Comparison of ENCODE assay signal across 13 cellular contexts in genomic region chr19:41064974-41065569, GRCh38. TPM values are rescaled to one million over a fixed set of nuclear protein-coding genes. Genes with fewer than 3 reads are reported as not detected.
DNase-seq lines count a peak whose midpoint lies in the region; ATAC-seq, FAIRE-seq and TF ChIP-seq lines count a peak whose summit lies in the region.
"Had no signal": no experiment of that assay in that cellular context is flagged by ENCODE, and none has a peak within 500 bp of the region (broad histone marks: within the 10 kb centered on the region; RNA-seq: fewer than 3 reads in every experiment).

No MANE protein-coding gene starts in this region.

- TF ChIP-seq POLR2A in heart left ventricle (IDR thresholded peaks at IDR 0.05) (no peak), tibial nerve (IDR thresholded peaks at IDR 0.05) (no peak)

- 59 to 63% (median 61%) methylated on average over 7 of the region's 7 CpGs for WGBS in heart left ventricle, 4 donors
- 56 to 62% methylated on average over 7 of the region's 7 CpGs for WGBS in tibial nerve, 2 donors

- ATAC-seq in heart left ventricle (no peak), SK-N-SH treated with all-trans-retinoic acid at 6 μM for 48 hours (peak; percentile 98)
- ATAC-seq: stimulated activated naive CD8-positive, alpha-beta T cell treated with anti-CD3 and anti-CD28 coated beads, Interleukin-15, Interleukin-2, amounts not matched to agents 100 U/mL and 50 U/mL, for 24 hours had no signal

- intact Hi-C loops in heart left ventricle (cut with DNase I): no loop called here

- H3K4me1 ChIP-seq in cardiac muscle cell (ENCODE audit: low read depth) (no peaks in the 10 kb centered on the region), heart left ventricle (no peaks in the 10 kb centered on the region), tibial nerve (no peaks in the 10 kb centered on the region)

- DNase-seq in cardiac muscle cell (ENCODE audit: low read depth in 1 of 2, low spot score in 1 of 2): peak; percentile 14 to 54
- no peak for DNase-seq in heart left ventricle
- DNase-seq in fibroblast of the conjunctiva (ENCODE audit: low read depth): peak; percentile 16
- DNase-seq in urothelium cell line (ENCODE audit: low spot score): peak; percentile 16
- no peak for DNase-seq in T-helper 9 cell
- no peak for DNase-seq in NCI-H2196 (lab: John Stamatoyannopoulos, UW; ENCODE audit: unreplicated experiment)
- DNase-seq in tibial nerve (ENCODE audit: low spot score in 2 of 2): no peak
- DNase-seq: effector CD8-positive, alpha-beta T cell; NCI-H2081; stimulated activated naive CD8-positive, alpha-beta T cell treated with anti-CD3 and anti-CD28 coated beads, Interleukin-15, Interleukin-2, amounts not matched to agents 100 U/mL and 50 U/mL, for 24 hours had no signal

- H3K36me3 ChIP-seq in cardiac muscle cell (no peaks in the 10 kb centered on the region), heart left ventricle (no peaks in the 10 kb centered on the region), tibial nerve (no peaks in the 10 kb centered on the region)

- TF ChIP-seq CTCF in cardiac muscle cell (IDR thresholded peaks at IDR 0.05; ENCODE audit: low read depth, low read length) (no peak), heart left ventricle (IDR thresholded peaks at IDR 0.05) (no peak), tibial nerve (IDR thresholded peaks at IDR 0.05) (no peak)

- TF ChIP-seq EP300 in tibial nerve (IDR thresholded peaks at IDR 0.05): no peak

- H3K9me3 ChIP-seq in cardiac muscle cell (ENCODE audit: low read depth) (no peaks in the 10 kb centered on the region), heart left ventricle (no peaks in the 10 kb centered on the region), tibial nerve (no peaks in the 10 kb centered on the region)

- H3K27ac ChIP-seq in cardiac muscle cell: no peak overlapping the region
- no peak overlapping the region for H3K27ac ChIP-seq in heart left ventricle
- H3K27ac ChIP-seq in tibial nerve: no peak overlapping the region

- no peak overlapping the region for H3K4me3 ChIP-seq in cardiac muscle cell
- no peak overlapping the region for H3K4me3 ChIP-seq in heart left ventricle
- H3K4me3 ChIP-seq in tibial nerve: no peak overlapping the region

- FAIRE-seq in urothelium cell line (lab: Jason Lieb, UNC): no peak
- FAIRE-seq: GM12892 had no signal

- H3K27me3 ChIP-seq in cardiac muscle cell (no peaks in the 10 kb centered on the region), heart left ventricle (peaks cover 0 to 21% (median 3%) of the 10 kb centered on the region in 9 donors), tibial nerve (no peaks in the 10 kb centered on the region)

TF ChIP-seq in SK-N-SH treated with all-trans-retinoic acid at 6 μM for 48 hours, 23 proteins besides CTCF, POLR2A, EP300 and RAD21:
- TF ChIP-seq ZFP3 (CRISPR knock-in tag; IDR thresholded peaks at IDR 0.05) (no peak), BACH2 (CRISPR knock-in tag; IDR thresholded peaks at IDR 0.05; ENCODE audit: borderline replicate concordance) (no peak), ZNF70 (CRISPR knock-in tag; IDR thresholded peaks at IDR 0.05) (no peak), RARB (CRISPR knock-in tag; IDR thresholded peaks at IDR 0.05) (no peak), ZNF8 (CRISPR knock-in tag; IDR thresholded peaks at IDR 0.05) (no peak), ZC3H10 (CRISPR knock-in tag; IDR thresholded peaks at IDR 0.05) (no peak), TSHZ2 (CRISPR knock-in tag; IDR thresholded peaks at IDR 0.05) (no peak), ZNF565 (CRISPR knock-in tag; conservative IDR thresholded peaks at IDR 0.05; ENCODE audit: low read depth) (no peak), CREB5 (CRISPR knock-in tag; IDR thresholded peaks at IDR 0.05; ENCODE audit: low read depth) (no peak), SNAI2 (CRISPR knock-in tag; IDR thresholded peaks at IDR 0.05) (no peak), GLIS3 (CRISPR knock-in tag; IDR thresholded peaks at IDR 0.05) (no peak)

RNA-seq across cellular contexts. Expression of gene CYP2A13, which starts 23.2 kb away (rescaled TPM):
- not detected in 2 replicates for total RNA-seq in cardiac muscle cell
- not detected in 2 replicates for polyA plus RNA-seq in cardiac muscle cell
- not detected for total RNA-seq in heart left ventricle
- not detected for polyA plus RNA-seq in heart left ventricle
- not detected for total RNA-seq in tibial nerve
- total RNA-seq: T-helper 1 cell treated with Interleukin-12 subunit alpha and Interleukin-12 subunit beta and Interleukin-4 antibody, amounts not matched to agents 30 ng/mL and 1 ng/mL, for 36 hours had no signal

RNA-seq across cellular contexts. Expression of gene CYP2F1, which starts 49.2 kb away (rescaled TPM):
- total RNA-seq in cardiac muscle cell (not detected in 2 replicates), heart left ventricle (not detected), tibial nerve (not detected)
- polyA plus RNA-seq in cardiac muscle cell (not detected in 2 replicates), heart left ventricle (not detected)
- total RNA-seq: T-helper 1 cell treated with Interleukin-12 subunit alpha and Interleukin-12 subunit beta and Interleukin-4 antibody, amounts not matched to agents 30 ng/mL and 1 ng/mL, for 36 hours had no signal

Comparison
In these comparisons a context has a peak if more than half of its experiments do, and no peak if none do; other contexts are left out.
1. DNase-seq: peak in cardiac muscle cell (2 of 2), fibroblast of the conjunctiva (single experiment) and urothelium cell line (single experiment); none in heart left ventricle (0 of 5), T-helper 9 cell (single experiment), NCI-H2196 (single experiment) and tibial nerve (0 of 2).